ENCODE assay signal across 8 cellular contexts in the genomic region with DNA sequence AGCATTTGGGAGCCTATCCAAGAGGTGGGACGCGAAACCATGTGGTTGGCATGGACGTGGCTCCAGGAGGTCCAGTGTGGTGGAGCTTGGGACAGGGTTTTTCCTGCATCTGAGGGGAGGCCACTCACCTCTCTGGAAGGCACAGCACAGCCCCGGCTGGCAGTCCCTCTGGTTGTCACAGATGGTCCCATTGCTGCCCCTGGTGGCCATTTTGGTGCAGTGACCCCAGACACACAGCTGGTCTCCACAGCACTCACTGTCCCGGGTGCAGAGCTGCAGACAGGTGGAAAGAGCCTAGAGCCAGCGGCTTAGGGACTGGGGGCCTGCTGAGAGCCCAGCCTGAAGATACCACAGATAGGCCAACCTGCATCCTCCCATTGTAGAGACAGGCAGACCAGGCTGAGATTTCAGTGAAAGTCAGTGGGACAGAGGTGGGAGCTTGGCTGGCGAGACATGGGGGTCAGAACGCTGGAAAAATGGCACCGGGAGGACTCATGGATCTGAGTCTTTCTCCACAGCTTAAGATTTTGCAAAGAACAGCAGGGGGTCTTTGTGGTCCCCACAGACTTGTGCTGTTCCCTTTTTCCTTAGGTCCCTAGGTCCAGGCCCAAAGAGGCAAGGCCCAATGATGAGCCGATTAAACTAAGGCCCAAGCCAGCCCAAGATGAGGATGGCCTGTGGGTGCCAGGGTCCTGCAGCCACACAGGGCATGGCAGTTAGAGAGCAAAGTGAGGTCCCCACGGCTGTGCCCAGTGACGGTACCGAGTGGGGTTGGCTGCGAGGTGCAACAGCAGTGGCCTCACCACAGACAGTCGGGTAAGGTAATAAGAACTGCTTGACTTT. TPM values are rescaled to one million over a fixed set of nuclear protein-coding genes. Genes with fewer than 3 reads are reported as not detected.
DNase-seq lines count a peak whose midpoint lies in the region; ATAC-seq and TF ChIP-seq lines count a peak whose summit lies in the region.

No MANE protein-coding gene starts in this region.

- intact Hi-C loops in left cardiac atrium (cut with DNase I) (no loop called here), sigmoid colon (cut with DNase I) (no loop called here)

- no peaks in the 10 kb centered on the region for H3K27me3 ChIP-seq in sigmoid colon

- peak in 3 of 4 experiments; percentile 42 to 59 (median 45) for TF ChIP-seq CTCF in sigmoid colon (IDR thresholded peaks at IDR 0.05)

- no peak for TF ChIP-seq EP300 in sigmoid colon (IDR thresholded peaks at IDR 0.05)

- peak; percentile 30 for DNase-seq in DMS153 (lab: John Stamatoyannopoulos, UW)
- DNase-seq in RPMI8226: peak; percentile 80
- DNase-seq in activated gamma-delta T cell treated with anti-CD3 and anti-CD28 coated beads, Interleukin-2, amount 50 U/mL, for 16 hours (ENCODE audit: low read depth): peak; percentile 49
- peak; percentile 83 for DNase-seq in left cardiac atrium
- peak; percentile 77 for DNase-seq in sigmoid colon
- no peak for DNase-seq in NCI-H2107 (lab: John Stamatoyannopoulos, UW)

- H3K36me3 ChIP-seq in sigmoid colon: no peaks in the 10 kb centered on the region

- 64 to 80% methylated on average over 15 of the region's 15 CpGs for whole genome bisulfite sequencing in sigmoid colon, 2 donors

- no peak overlapping the region for H3K27ac ChIP-seq in sigmoid colon

- H3K4me3 ChIP-seq in sigmoid colon: no peak overlapping the region

- H3K4me1 ChIP-seq in sigmoid colon: peaks cover 0 to 28% (median 17%) of the 10 kb centered on the region in 4 donors

- TF ChIP-seq POLR2A in sigmoid colon (IDR thresholded peaks at IDR 0.05): no peak

- peak; percentile 68 for ATAC-seq in GM19468 (IDR thresholded peaks at IDR 0.05; ENCODE audit: extremely low read depth, unreplicated experiment)
- ATAC-seq in HG03571 (IDR thresholded peaks at IDR 0.05; ENCODE audit: unreplicated experiment): peak; percentile 92
- ATAC-seq in left cardiac atrium: peak; percentile 55 to 61

- H3K9me3 ChIP-seq in sigmoid colon: no peaks in the 10 kb centered on the region

RNA-seq across cellular contexts. Expression of gene DKK3, which starts 41.4 kb away (rescaled TPM):
- total RNA-seq in left cardiac atrium (1,000 to 10,000 TPM; 1,563 to 1,610 TPM), sigmoid colon (100 to 1,000 TPM in 2 of 4 donors, 10 to 100 TPM in 2; 83.6 to 181 (median 95.0) TPM)
- polyA plus RNA-seq in sigmoid colon: 10 to 100 TPM in 1 of 3 donors, 1 to 10 TPM in 2; 6.0 to 15.2 (median 9.0) TPM

Comparison
In these comparisons a context has a peak if more than half of its experiments do, and no peak if none do; other contexts are left out.
1. RNA of gene DKK3, which starts 41.4 kb away (total RNA-seq): 1,563 to 1,610 TPM in left cardiac atrium; 83.6 to 181 TPM in sigmoid colon; every median in the first group is over 4 times any median in the second.
2. Peak in every context shown above with its lines, with median percentiles within 50 percentile points of each other: ATAC-seq.